In genomic region chr6:17705428-17705777, GRCh38 we compare ENCODE assay signal across 8 cellular contexts. TPM values are rescaled to one million over a fixed set of nuclear protein-coding genes. Genes with fewer than 3 reads are reported as not detected.
DNase-seq lines count a peak whose midpoint lies in the region; ATAC-seq and TF ChIP-seq lines count a peak whose summit lies in the region.

No MANE protein-coding gene starts in this region.

- H3K27ac ChIP-seq in 22Rv1 (peak overlapping the region; percentile 98), HUES6 (ENCODE audit: low read depth, low read length) (peak overlapping the region; percentile 98), foreskin keratinocyte (peak overlapping the region; percentile 97), osteoblast (ENCODE audit: low read depth, low read length) (peak overlapping the region; percentile 93)

- no peak overlapping the region for H2AFZ ChIP-seq in osteoblast (ENCODE audit: low read length)

- no peaks in the 10 kb centered on the region for H3K9me3 Mint-ChIP-seq in activated CD4-positive, alpha-beta memory T cell treated with anti-CD3 and anti-CD28 coated beads, Interleukin-2, amount 10 ng/mL, durations not matched to agents 7 days and 5 days

- POLR2A ChIA-PET in activated CD4-positive, alpha-beta memory T cell treated with anti-CD3 and anti-CD28 coated beads, Interleukin-2, amount 10 ng/mL, durations not matched to agents 7 days and 5 days (lab: Charles Lee): interaction anchor here (1.0 to 3.3 kb wide), 5 partner anchors 10 to 104 kb away, joined by 3 to 73 read pairs (median 13); partner anchors contain the start of gene FAM8A1

- DNase-seq in GM10266 (ENCODE audit: extremely low spot score) (peak; percentile 39), foreskin keratinocyte (peak; percentile 11 to 35), osteoblast (ENCODE audit: insufficient read length, low spot score, missing footprints) (peak; percentile 75)
- DNase-seq in activated CD4-positive, alpha-beta memory T cell treated with anti-CD3 and anti-CD28 coated beads, Interleukin-2, amount 10 ng/mL, durations not matched to agents 7 days and 5 days: no peak

- H3K4me3 Mint-ChIP-seq in activated CD4-positive, alpha-beta memory T cell treated with anti-CD3 and anti-CD28 coated beads, Interleukin-2, amount 10 ng/mL, durations not matched to agents 7 days and 5 days: peak overlapping the region; percentile 86

- H3K79me2 ChIP-seq in osteoblast (ENCODE audit: insufficient read depth, low read length): peaks cover 61% of the 10 kb centered on the region

- peak; percentile 2 for ATAC-seq in foreskin keratinocyte
- ATAC-seq in GM18861 (IDR thresholded peaks at IDR 0.05; ENCODE audit: unreplicated experiment): no peak
- no peak for ATAC-seq in HG03280 (IDR thresholded peaks at IDR 0.05; ENCODE audit: unreplicated experiment)

- H3K9ac ChIP-seq in HUES6 (ENCODE audit: low read length): peak overlapping the region; percentile 97

- peak overlapping the region; percentile 82 for H3K4me2 ChIP-seq in osteoblast (ENCODE audit: insufficient read depth, low read length)

- H3K36me3 Mint-ChIP-seq in activated CD4-positive, alpha-beta memory T cell treated with anti-CD3 and anti-CD28 coated beads, Interleukin-2, amount 10 ng/mL, durations not matched to agents 7 days and 5 days (ENCODE audit: low read depth): peaks cover 33% of the 10 kb centered on the region

- H3K9me3 ChIP-seq in HUES6 (ENCODE audit: control insufficient read depth, insufficient read depth, low read depth, low read length): no peaks in the 10 kb centered on the region
- no peaks in the 10 kb centered on the region for H3K9me3 ChIP-seq in osteoblast (ENCODE audit: low read depth, low read length)

- H3K4me1 ChIP-seq in HUES6 (ENCODE audit: control insufficient read depth, insufficient read depth, low read length) (peaks cover 13% of the 10 kb centered on the region), foreskin keratinocyte (peaks cover 27% of the 10 kb centered on the region), osteoblast (ENCODE audit: insufficient read depth, low read length) (peaks cover 29% of the 10 kb centered on the region)

- no peaks in the 10 kb centered on the region for H3K27me3 ChIP-seq in HUES6 (ENCODE audit: control insufficient read depth, insufficient read depth, low read length)
- no peaks in the 10 kb centered on the region for H3K27me3 ChIP-seq in foreskin keratinocyte
- H3K27me3 ChIP-seq in osteoblast (ENCODE audit: insufficient read depth, low read length): no peaks in the 10 kb centered on the region

- TF ChIP-seq CTCF in 22Rv1 (IDR thresholded peaks at IDR 0.05) (no peak), GM10266 (IDR thresholded peaks at IDR 0.05; ENCODE audit: control insufficient read depth, insufficient read depth, low read depth, missing control alignments) (no peak), foreskin keratinocyte (conservative IDR thresholded peaks at IDR 0.05) (no peak), osteoblast (IDR thresholded peaks at IDR 0.05; ENCODE audit: extremely low read depth, low read depth, low read length) (no peak)

- peaks cover 39% of the 10 kb centered on the region for H3K4me1 Mint-ChIP-seq in activated CD4-positive, alpha-beta memory T cell treated with anti-CD3 and anti-CD28 coated beads, Interleukin-2, amount 10 ng/mL, durations not matched to agents 7 days and 5 days

- H3K4me3 ChIP-seq in HUES6 (ENCODE audit: low read depth, low read length): peak overlapping the region; percentile 80
- peak overlapping the region; percentile 89 for H3K4me3 ChIP-seq in osteoblast (ENCODE audit: insufficient read depth, low read length)

- H4K20me1 ChIP-seq in osteoblast (ENCODE audit: insufficient read depth, low read length): peaks cover 22% of the 10 kb centered on the region

- no peaks in the 10 kb centered on the region for H3K27me3 Mint-ChIP-seq in activated CD4-positive, alpha-beta memory T cell treated with anti-CD3 and anti-CD28 coated beads, Interleukin-2, amount 10 ng/mL, durations not matched to agents 7 days and 5 days

- CTCF ChIA-PET in activated CD4-positive, alpha-beta memory T cell treated with anti-CD3 and anti-CD28 coated beads, Interleukin-2, amount 10 ng/mL, durations not matched to agents 7 days and 5 days (lab: Charles Lee): interaction anchor here (0.6 kb wide), 1 partner anchor 40 kb away, joined by 3 read pairs; no protein-coding TSS in a partner anchor

- H3K36me3 ChIP-seq in HUES6 (ENCODE audit: control insufficient read depth, insufficient read depth, low read length): no peaks in the 10 kb centered on the region
- no peaks in the 10 kb centered on the region for H3K36me3 ChIP-seq in osteoblast (ENCODE audit: insufficient read depth, low read length)

- H3K27ac Mint-ChIP-seq in activated CD4-positive, alpha-beta memory T cell treated with anti-CD3 and anti-CD28 coated beads, Interleukin-2, amount 10 ng/mL, durations not matched to agents 7 days and 5 days: peak overlapping the region; percentile 97

RNA-seq across cellular contexts. Expression of gene NUP153, which starts 1.3 kb away (rescaled TPM):
- 10 to 100 TPM; 74.0 to 75.8 TPM for total RNA-seq in activated CD4-positive, alpha-beta memory T cell treated with anti-CD3 and anti-CD28 coated beads, Interleukin-2, amount 10 ng/mL, durations not matched to agents 7 days and 5 days
- total RNA-seq in foreskin keratinocyte: 48.5 and 56.8 TPM in 2 replicates
- polyA plus RNA-seq in foreskin keratinocyte: 8.8 and 11.8 TPM in 2 replicates
- total RNA-seq in osteoblast: 28.6 TPM in 2 replicates
